ENCODE assay signal across 28 cellular contexts in the genomic region with DNA sequence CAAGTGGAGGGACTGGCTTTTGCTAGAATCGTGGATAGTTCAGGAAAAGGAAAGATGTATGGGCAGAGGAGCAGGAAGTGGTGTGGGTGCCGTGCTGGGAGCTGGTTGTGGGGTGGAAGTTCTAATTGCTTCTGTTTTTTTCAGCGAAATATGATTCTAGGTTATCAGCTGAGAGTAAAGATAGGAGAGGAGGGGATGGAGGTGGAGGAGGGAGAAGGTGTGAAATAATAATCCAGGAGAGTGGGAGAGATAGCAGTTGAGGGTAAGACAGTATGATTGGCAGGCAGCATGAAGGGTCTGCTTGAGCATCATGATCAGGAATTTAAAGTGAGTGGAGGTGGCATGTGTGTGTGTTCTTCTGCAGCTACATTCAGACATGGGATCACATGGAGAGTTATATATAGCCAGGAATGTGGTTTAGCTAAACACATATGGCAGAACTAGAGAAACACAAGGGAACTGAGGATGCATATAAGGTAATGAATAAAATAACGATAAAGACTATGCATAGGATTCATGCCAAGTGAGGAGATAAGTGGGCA.
"Had no signal": no experiment of that assay in that cellular context is flagged by ENCODE, and none has a peak within 500 bp of the region (broad histone marks: within the 10 kb centered on the region; RNA-seq: fewer than 3 reads in every experiment).

No MANE protein-coding gene starts in this region.

- H3K36me3 ChIP-seq: ascending aorta, SJCRH30 had no signal

- H3K4me3 ChIP-seq: ascending aorta, SJCRH30, SK-N-MC had no signal

- H3K9me3 ChIP-seq: ascending aorta, SJCRH30 had no signal

- H3K27me3 ChIP-seq: ascending aorta, SJCRH30 had no signal

- DNase-seq: activated CD4-positive, alpha-beta T cell treated with anti-CD3 and anti-CD28 coated beads, Interleukin-2, amount 10 ng/mL, durations not matched to agents 24 days and 14 days; activated CD4-positive, alpha-beta T cell treated with anti-CD3 and anti-CD28 coated beads, Interleukin-2, amount 50 U/mL, for 4 hours; activated CD8-positive, alpha-beta T cell treated with anti-CD3 and anti-CD28 coated beads for 36 hours; activated effector memory CD4-positive, alpha-beta T cell treated with anti-CD3 and anti-CD28 coated beads, Interleukin-2, amount 50 U/mL, for 16 hours; activated naive CD4-positive, alpha-beta T cell; activated naive CD4-positive, alpha-beta T cell treated with anti-CD3 and anti-CD28 coated beads, Interleukin-2, amount 50 U/mL, for 16 hours; activated naive CD8-positive, alpha-beta T cell treated with anti-CD3 and anti-CD28 coated beads for 36 hours; activated T-cell treated with anti-CD3 and anti-CD28 coated beads, Interleukin-2, amount 50 U/mL, for 1 hour; activated T-cell treated with anti-CD3 and anti-CD28 coated beads, Interleukin-2, amount 50 U/mL, for 72 hours; amygdala; cerebellar nuclear complex; KG1; MM.1S; MV-4-11; NCI-H1092; NCI-H1436 treated with DMSO at 0.1 percent for 48 hours; NCI-H1694 treated with DMSO at 0.1 percent for 48 hours; NCI-H2029; NCI-H345; NCI-H524 treated with DMSO at 0.1 percent for 48 hours; RPMI8226; SHP77; SJCRH30; T1000 had no signal

- H3K27ac ChIP-seq: ascending aorta, SJCRH30, SK-N-MC had no signal

- ATAC-seq: activated CD8-positive, alpha-beta T cell treated with anti-CD3 and anti-CD28 coated beads for 36 hours; activated T-cell treated with anti-CD3 and anti-CD28 coated beads, Interleukin-2, amount 50 U/mL, for 72 hours; activated T-helper 17 cell treated with anti-CD3 and anti-CD28 coated beads, Interleukin-2, amount 50 U/mL, for 72 hours; Panc1 had no signal

- H3K4me1 ChIP-seq: ascending aorta, SJCRH30 had no signal
